22 cellular contexts compared by ENCODE assay signal in genomic region chr10:97124211-97124610, GRCh38.
"Had no signal": no experiment of that assay in that cellular context is flagged by ENCODE, and none has a peak within 500 bp of the region (broad histone marks: within the 10 kb centered on the region; RNA-seq: fewer than 3 reads in every experiment).

No MANE protein-coding gene starts in this region.

- DNase-seq: activated CD4-positive, alpha-beta T cell treated with anti-CD3 and anti-CD28 coated beads, Interleukin-2, amount 10 ng/mL, durations not matched to agents 7 days and 5 days; activated CD4-positive, CD25-positive, alpha-beta regulatory T cell treated with anti-CD3 and anti-CD28 coated beads, Interleukin-2, amount 50 U/mL, for 72 hours; activated CD8-positive, alpha-beta T cell treated with anti-CD3 and anti-CD28 coated beads, Interleukin-2, amount 10 ng/mL, durations not matched to agents 7 days and 5 days; activated gamma-delta T cell; activated naive CD4-positive, alpha-beta T cell treated with anti-CD3 and anti-CD28 coated beads, Interleukin-2, amount 50 U/mL, for 16 hours; activated naive CD8-positive, alpha-beta T cell treated with anti-CD3 and anti-CD28 coated beads, Interleukin-2, amount 50 U/mL, for 24 hours; effector memory CD8-positive, alpha-beta T cell; hippocampal formation; left ventricle myocardium superior; mammary epithelial cell; naive thymus-derived CD8-positive, alpha-beta T cell; right cardiac atrium; stimulated activated CD4-positive, alpha-beta T cell treated with anti-CD3 and anti-CD28 coated beads, Interleukin-2, amount 100 ng/mL, for 24 hours; stimulated activated naive CD8-positive, alpha-beta T cell treated with anti-CD3 and anti-CD28 coated beads, Interleukin-15, amount 100 ng/mL, for 72 hours; tibial artery; WERI-Rb-1 had no signal

- H3K4me1 ChIP-seq: prostate gland, tibial artery had no signal

- H3K27ac ChIP-seq: cardiac muscle cell, neural progenitor cell, prostate gland, tibial artery, WERI-Rb-1 had no signal

- H3K27me3 ChIP-seq: cardiac muscle cell, neural progenitor cell had no signal

- H3K36me3 ChIP-seq: cardiac muscle cell, neural progenitor cell, prostate gland, tibial artery had no signal

- H3K4me3 ChIP-seq: cardiac muscle cell, neural progenitor cell, prostate gland, tibial artery had no signal

- H3K9ac ChIP-seq: neural progenitor cell had no signal

- FAIRE-seq: endothelial cell of umbilical vein, frontal cortex, TTC549 had no signal

- H3K9me3 ChIP-seq: prostate gland, tibial artery had no signal
